Comparison of ENCODE assay signal across 22 cellular contexts in genomic region chr12:84157170-84157569, GRCh38.
DNase-seq lines count a peak whose midpoint lies in the region; ATAC-seq and TF ChIP-seq lines count a peak whose summit lies in the region.
"Had no signal": no experiment of that assay in that cellular context is flagged by ENCODE, and none has a peak within 500 bp of the region (broad histone marks: within the 10 kb centered on the region; RNA-seq: fewer than 3 reads in every experiment).

No MANE protein-coding gene starts in this region.

- H2BK5ac ChIP-seq in IMR-90 (ENCODE audit: low read depth, low read length, poor library complexity, severe bottlenecking): no peak overlapping the region
- H2BK5ac ChIP-seq in mesenchymal stem cell (ENCODE audit: low read depth, low read length, poor library complexity, severe bottlenecking): no peak overlapping the region

- CTCF ChIA-PET in IMR-90 (lab: Yijun Ruan, JAX): interaction anchor here (0.8 kb wide), 1 partner anchor 8 kb away, joined by 3 read pairs; no protein-coding TSS in a partner anchor
- CTCF ChIA-PET in SK-N-SH (lab: Yijun Ruan, JAX): no interaction called here

- H3K27me3 ChIP-seq in IMR-90 (ENCODE audit: control insufficient read depth, insufficient read depth, low read length) (no peaks in the 10 kb centered on the region), SK-N-SH (ENCODE audit: insufficient read depth) (no peaks in the 10 kb centered on the region), mesenchymal stem cell (ENCODE audit: control insufficient read depth in 1 of 2, insufficient read depth in 1 of 2, low read length in 2 of 2) (no peaks in the 10 kb centered on the region), smooth muscle cell (ENCODE audit: low read depth) (no peaks in the 10 kb centered on the region)
- H3K27me3 ChIP-seq: BE2C, BLaER1 had no signal

- no peaks in the 10 kb centered on the region for H3K4me1 Mint-ChIP-seq in stimulated activated memory B cell treated with anti-CD40 and anti-IgM and Interleukin-4, amounts not matched to agents 10 μg/mL and 1 μg/mL and 100 μg/mL, for 72 hours
- H3K4me1 Mint-ChIP-seq: CD14-positive monocyte; CD4-positive, alpha-beta memory T cell; CD4-positive, CD25-positive, alpha-beta regulatory T cell; CD8-positive, alpha-beta memory T cell had no signal

- H2AFZ ChIP-seq in IMR-90 (replicated peaks; ENCODE audit: low read length, poor library complexity): no peak overlapping the region
- peak overlapping the region; percentile 78; the same call in 1 of the 2 replicates for H2AFZ ChIP-seq in SK-N-SH (ENCODE audit: low read depth)
- no peak overlapping the region for H2AFZ ChIP-seq in mesenchymal stem cell (ENCODE audit: low read depth, low read length)
- H2AFZ ChIP-seq in smooth muscle cell (ENCODE audit: low read depth): no peak overlapping the region

- H3K9me2 ChIP-seq in SK-N-SH: no peaks in the 10 kb centered on the region

- no peak for TF ChIP-seq RAD21 in IMR-90 (IDR thresholded peaks at IDR 0.05; ENCODE audit: low read length)
- TF ChIP-seq RAD21 in SK-N-SH (IDR thresholded peaks at IDR 0.05; ENCODE audit: low read length): no peak

- H2BK12ac ChIP-seq in mesenchymal stem cell (ENCODE audit: low read length in 2 of 2): no peak overlapping the region

- H2BK20ac ChIP-seq in IMR-90 (ENCODE audit: low read depth, low read length): no peak overlapping the region

- H4K91ac ChIP-seq in IMR-90 (ENCODE audit: insufficient read depth, low read depth, low read length) (no peak overlapping the region), mesenchymal stem cell (ENCODE audit: low read length) (no peak overlapping the region)

- no peaks in the 10 kb centered on the region for H3K9me3 ChIP-seq in IMR-90 (ENCODE audit: control insufficient read depth, insufficient read depth, low read length)
- H3K9me3 ChIP-seq in SK-N-SH: no peaks in the 10 kb centered on the region
- H3K9me3 ChIP-seq in mesenchymal stem cell (ENCODE audit: control insufficient read depth, low read length): no peaks in the 10 kb centered on the region
- no peaks in the 10 kb centered on the region for H3K9me3 ChIP-seq in smooth muscle cell (replicated peaks; ENCODE audit: low read depth)
- H3K9me3 ChIP-seq: BLaER1 had no signal

- in situ Hi-C loops in IMR-90 (cut with MboI; ENCODE audit: low sequenced_read_pairs): no loop called here

- no peak overlapping the region for H2BK120ac ChIP-seq in IMR-90 (ENCODE audit: low read depth, low read length)
- no peak overlapping the region for H2BK120ac ChIP-seq in mesenchymal stem cell (ENCODE audit: low read depth, low read length)

- no TSS peak for BruUV-seq in IMR-90 (replicated peaks; lab: Mats Ljungman, UMichigan)

- H4K20me1 ChIP-seq in IMR-90 (ENCODE audit: insufficient read depth, low read length): no peaks in the 10 kb centered on the region
- H4K20me1 ChIP-seq in SK-N-SH (ENCODE audit: insufficient read depth): no peaks in the 10 kb centered on the region
- no peaks in the 10 kb centered on the region for H4K20me1 ChIP-seq in smooth muscle cell (ENCODE audit: low read depth)
- H4K20me1 ChIP-seq: BLaER1 had no signal

- TF ChIP-seq CTCF in IMR-90 (conservative IDR thresholded peaks at IDR 0.05; ENCODE audit: low read depth, low read length) (no peak), SK-N-SH (IDR thresholded peaks at IDR 0.05) (no peak), smooth muscle cell (IDR thresholded peaks at IDR 0.05; ENCODE audit: borderline replicate concordance, insufficient read depth, poor library complexity, severe bottlenecking) (no peak)

- H3K4me2 ChIP-seq in IMR-90 (ENCODE audit: low read depth, low read length): no peak overlapping the region
- no peak overlapping the region for H3K4me2 ChIP-seq in SK-N-SH
- H3K4me2 ChIP-seq in mesenchymal stem cell (ENCODE audit: low read length, poor library complexity, severe bottlenecking): no peak overlapping the region
- H3K4me2 ChIP-seq in smooth muscle cell: no peak overlapping the region
- H3K4me2 ChIP-seq: BLaER1 had no signal

- no peak for DNase-seq in IMR-90
- DNase-seq in SK-N-SH: peak; percentile 58
- DNase-seq in mesenchymal stem cell: peak; percentile 33
- no peak for DNase-seq in smooth muscle cell (lab: John Stamatoyannopoulos, UW; ENCODE audit: unreplicated experiment)
- no peak for DNase-seq in activated CD8-positive, alpha-beta memory T cell treated with anti-CD3 and anti-CD28 coated beads for 24 hours
- no peak for DNase-seq in pons (ENCODE audit: low spot score)
- DNase-seq: 8988T; ACHN; BE2C; C1 segment of cervical spinal cord; CD4-positive, alpha-beta memory T cell; CD4-positive, CD25-positive, alpha-beta regulatory T cell; CD8-positive, alpha-beta memory T cell; COR-L47; DMS 273 treated with DMSO at 0.1 percent for 48 hours; DMS153; DMS79 treated with DMSO at 0.1 percent for 48 hours; GF-D8 had no signal

- H3K9me1 ChIP-seq in IMR-90 (ENCODE audit: insufficient read depth, low read length): no peaks in the 10 kb centered on the region

- dilution Hi-C loops in IMR-90 (cut with HindIII; ENCODE audit: low sequenced_read_pairs, unreplicated experiment): no loop called here

- H3K4ac ChIP-seq in IMR-90 (ENCODE audit: low read depth, low read length): no peak overlapping the region
- no peak overlapping the region for H3K4ac ChIP-seq in mesenchymal stem cell (ENCODE audit: low read depth in 1 of 2, low read length in 2 of 2)

- H3K36me3 Mint-ChIP-seq in stimulated activated memory B cell treated with anti-CD40 and anti-IgM and Interleukin-4, amounts not matched to agents 10 μg/mL and 1 μg/mL and 100 μg/mL, for 72 hours: no peaks in the 10 kb centered on the region
- H3K36me3 Mint-ChIP-seq: CD14-positive monocyte; CD4-positive, alpha-beta memory T cell; CD4-positive, CD25-positive, alpha-beta regulatory T cell; CD8-positive, alpha-beta memory T cell had no signal

- H2BK15ac ChIP-seq in IMR-90 (ENCODE audit: low read depth, low read length) (no peak overlapping the region), mesenchymal stem cell (ENCODE audit: low read depth, poor library complexity, severe bottlenecking) (no peak overlapping the region)

- no peak for TF ChIP-seq POLR2A in IMR-90 (IDR thresholded peaks at IDR 0.05; ENCODE audit: low read depth, low read length)

- H3F3A ChIP-seq in SK-N-SH (replicated peaks; ENCODE audit: insufficient read depth) (no peaks in the 10 kb centered on the region), smooth muscle cell (ENCODE audit: low read depth) (peaks cover 3% of the 10 kb centered on the region)

- peaks cover 3% of the 10 kb centered on the region for H3K9me3 Mint-ChIP-seq in stimulated activated memory B cell treated with anti-CD40 and anti-IgM and Interleukin-4, amounts not matched to agents 10 μg/mL and 1 μg/mL and 100 μg/mL, for 72 hours

- H3K79me2 ChIP-seq in SK-N-SH (ENCODE audit: insufficient read depth) (no peaks in the 10 kb centered on the region), smooth muscle cell (ENCODE audit: low read depth) (no peaks in the 10 kb centered on the region)

- no peaks in the 10 kb centered on the region for H3K27me3 Mint-ChIP-seq in stimulated activated memory B cell treated with anti-CD40 and anti-IgM and Interleukin-4, amounts not matched to agents 10 μg/mL and 1 μg/mL and 100 μg/mL, for 72 hours
- H3K27me3 Mint-ChIP-seq: CD4-positive, alpha-beta memory T cell; CD4-positive, CD25-positive, alpha-beta regulatory T cell; CD8-positive, alpha-beta memory T cell had no signal

- H3K27ac ChIP-seq in IMR-90 (ENCODE audit: insufficient read depth, low read length): no peak overlapping the region
- peak overlapping the region in 1 of 2 experiments; percentile 72; a peak in 1 of 4 replicates for H3K27ac ChIP-seq in SK-N-SH (ENCODE audit: low read depth in 2 of 2, low read length in 1 of 2)
- no peak overlapping the region for H3K27ac ChIP-seq in mesenchymal stem cell (ENCODE audit: low read length, poor library complexity, severe bottlenecking)
- H3K27ac ChIP-seq in smooth muscle cell (ENCODE audit: low read depth): peak overlapping the region; percentile 56
- H3K27ac ChIP-seq: BLaER1 had no signal

- no peak overlapping the region for H3K56ac ChIP-seq in IMR-90 (ENCODE audit: extremely low read depth, insufficient read depth, low read length)

- intact Hi-C loops in IMR-90 (cut with micrococcal nuclease): no loop called here

- H3K4me1 ChIP-seq in IMR-90 (ENCODE audit: control insufficient read depth, insufficient read depth, low read length): no peaks in the 10 kb centered on the region
- no peaks in the 10 kb centered on the region; a peak in 1 of 4 replicates for H3K4me1 ChIP-seq in SK-N-SH (ENCODE audit: control insufficient read depth in 1 of 2, insufficient read depth in 2 of 2, low read depth in 1 of 2, low read length in 1 of 2)
- H3K4me1 ChIP-seq in mesenchymal stem cell (ENCODE audit: control insufficient read depth, insufficient read depth, low read depth, low read length): no peaks in the 10 kb centered on the region
- peaks cover 13% of the 10 kb centered on the region for H3K4me1 ChIP-seq in smooth muscle cell (ENCODE audit: low read depth)
- H3K4me1 ChIP-seq: BE2C, BLaER1 had no signal

- H3K36me3 ChIP-seq in IMR-90 (ENCODE audit: control insufficient read depth, insufficient read depth, low read length): no peaks in the 10 kb centered on the region
- no peaks in the 10 kb centered on the region for H3K36me3 ChIP-seq in SK-N-SH (replicated peaks in 1 of 2; ENCODE audit: control insufficient read depth in 1 of 2, insufficient read depth in 2 of 2, low read length in 1 of 2)
- H3K36me3 ChIP-seq in mesenchymal stem cell (ENCODE audit: control insufficient read depth in 1 of 2, insufficient read depth in 2 of 2, low read depth in 1 of 2, low read length in 2 of 2): no peaks in the 10 kb centered on the region
- H3K36me3 ChIP-seq in smooth muscle cell (ENCODE audit: low read depth): no peaks in the 10 kb centered on the region
- H3K36me3 ChIP-seq: BE2C, BLaER1 had no signal

- ATAC-seq in IMR-90 (ENCODE audit: low read depth): no peak
- no peak for ATAC-seq in GM18867 (IDR thresholded peaks at IDR 0.05; ENCODE audit: unreplicated experiment)
- no peak for ATAC-seq in stimulated activated memory B cell treated with anti-CD40 and anti-IgM and Interleukin-4, amounts not matched to agents 10 μg/mL and 1 μg/mL and 100 μg/mL, for 72 hours

- H3K4me3 Mint-ChIP-seq in stimulated activated memory B cell treated with anti-CD40 and anti-IgM and Interleukin-4, amounts not matched to agents 10 μg/mL and 1 μg/mL and 100 μg/mL, for 72 hours: no peak overlapping the region
- H3K4me3 Mint-ChIP-seq: CD14-positive monocyte; CD4-positive, alpha-beta memory T cell; CD4-positive, CD25-positive, alpha-beta regulatory T cell; CD8-positive, alpha-beta memory T cell had no signal

- H2AK5ac ChIP-seq in IMR-90 (ENCODE audit: low read depth, low read length) (no peak overlapping the region), mesenchymal stem cell (ENCODE audit: low read length, severe bottlenecking) (no peak overlapping the region)

- no peak overlapping the region for H3K14ac ChIP-seq in IMR-90 (replicated peaks; ENCODE audit: low read depth, low read length)
- no peak overlapping the region for H3K14ac ChIP-seq in mesenchymal stem cell (ENCODE audit: low read length in 2 of 2)

- WGBS in IMR-90 (ENCODE audit: extremely low coverage in 2 of 2, insufficient read length in 1 of 2), 2 experiments: no CpG with 5 or more reads among the region's 1 CpG
- 14% methylated on average over 1 of the region's 1 CpG for WGBS in SK-N-SH (ENCODE audit: low lambda C conversion rate)
- WGBS in mesenchymal stem cell: no CpG with 5 or more reads among the region's 1 CpG
- WGBS in smooth muscle cell (ENCODE audit: low lambda C conversion rate): 59% methylated on average over 1 of the region's 1 CpG

- no peak overlapping the region for H3K23ac ChIP-seq in IMR-90 (ENCODE audit: low read depth, low read length)
- no peak overlapping the region for H3K23ac ChIP-seq in mesenchymal stem cell (ENCODE audit: low read length in 2 of 2)

- H3K9ac ChIP-seq in IMR-90 (ENCODE audit: low read depth, low read length) (no peak overlapping the region), SK-N-SH (no peak overlapping the region), mesenchymal stem cell (ENCODE audit: low read length) (no peak overlapping the region), smooth muscle cell (ENCODE audit: low read depth) (no peak overlapping the region)
- H3K9ac ChIP-seq: BLaER1 had no signal

- H3K4me3 ChIP-seq in IMR-90 (ENCODE audit: insufficient read depth, low read depth, low read length): no peak overlapping the region
- H3K4me3 ChIP-seq in SK-N-SH (ENCODE audit: low read depth in 2 of 2, low read length in 1 of 2): no peak overlapping the region
- H3K4me3 ChIP-seq in mesenchymal stem cell (ENCODE audit: insufficient read depth in 1 of 2, low read depth in 1 of 2, low read length in 2 of 2): no peak overlapping the region
- no peak overlapping the region for H3K4me3 ChIP-seq in smooth muscle cell
- H3K4me3 ChIP-seq: BLaER1 had no signal

- POLR2A ChIA-PET in IMR-90 (lab: Charles Lee; ENCODE audit: unreplicated experiment) (no interaction called here), SK-N-SH (lab: Yijun Ruan, JAX) (no interaction called here)

- H3K79me1 ChIP-seq in IMR-90 (ENCODE audit: low read depth in 1 of 2, low read length in 2 of 2) (no peaks in the 10 kb centered on the region), mesenchymal stem cell (replicated peaks; ENCODE audit: low read length, poor library complexity, severe bottlenecking) (no peaks in the 10 kb centered on the region)

- no peak overlapping the region for H2AK9ac ChIP-seq in IMR-90 (replicated peaks; ENCODE audit: low read depth, low read length, poor library complexity)

- H4K8ac ChIP-seq in IMR-90 (ENCODE audit: low read depth in 2 of 2, low read length in 2 of 2) (no peak overlapping the region), mesenchymal stem cell (ENCODE audit: low read length) (no peak overlapping the region)

- peak overlapping the region; percentile 52 for H3K18ac ChIP-seq in IMR-90 (ENCODE audit: low read depth, low read length)
- no peak overlapping the region for H3K18ac ChIP-seq in mesenchymal stem cell (ENCODE audit: low read depth in 1 of 2, low read length in 2 of 2)

- H3K27ac Mint-ChIP-seq in stimulated activated memory B cell treated with anti-CD40 and anti-IgM and Interleukin-4, amounts not matched to agents 10 μg/mL and 1 μg/mL and 100 μg/mL, for 72 hours: no peak overlapping the region
- H3K27ac Mint-ChIP-seq: CD14-positive monocyte; CD4-positive, alpha-beta memory T cell; CD4-positive, CD25-positive, alpha-beta regulatory T cell; CD8-positive, alpha-beta memory T cell had no signal

- TF ChIP-seq EP300 in SK-N-SH (IDR thresholded peaks at IDR 0.05; ENCODE audit: borderline replicate concordance in 1 of 2, low read depth in 1 of 2, low read length in 1 of 2): peak; percentile 63 to 75; a peak in 3 of 4 replicates

- peak overlapping the region; percentile 48; the same call in 1 of the 2 replicates for H4K5ac ChIP-seq in IMR-90 (ENCODE audit: low read depth, low read length)

Comparison
In these comparisons a context has a peak if more than half of its experiments do, and no peak if none do; other contexts are left out.
1. DNase-seq: peak in SK-N-SH (single experiment) and mesenchymal stem cell (single experiment); none in IMR-90 (single experiment), smooth muscle cell (single experiment), activated CD8-positive, alpha-beta memory T cell treated with anti-CD3 and anti-CD28 coated beads for 24 hours (single experiment) and pons (single experiment).